ENCODE assay signal across 7 cellular contexts in genomic region chr14:102819790-102820330, GRCh38. TPM values are rescaled to one million over a fixed set of nuclear protein-coding genes. Genes with fewer than 3 reads are reported as not detected.
DNase-seq lines count a peak whose midpoint lies in the region; ATAC-seq and TF ChIP-seq lines count a peak whose summit lies in the region.

No MANE protein-coding gene starts in this region.

- H3K27me3 Mint-ChIP-seq in T-helper 17 cell, result no peaks in the 10 kb centered on the region

- no peaks in the 10 kb centered on the region for H3K36me3 ChIP-seq in mucosa of descending colon (ENCODE audit: low read depth)

- no peak overlapping the region for H3K4me3 ChIP-seq in mucosa of descending colon

- TF ChIP-seq CTCF in mucosa of descending colon (IDR thresholded peaks at IDR 0.05), result no peak

- H3K27ac Mint-ChIP-seq in T-helper 17 cell, result peak overlapping the region; percentile 93

- peak; percentile 9 for ATAC-seq in GM18909 (IDR thresholded peaks at IDR 0.05; ENCODE audit: poor library complexity, unreplicated experiment)
- peak; percentile 6 for ATAC-seq in HG02623 (IDR thresholded peaks at IDR 0.05; ENCODE audit: unreplicated experiment)
- ATAC-seq in T-helper 17 cell, result peak; percentile 35
- peak; percentile 31 for ATAC-seq in mucosa of descending colon
- ATAC-seq in HG03469 (IDR thresholded peaks at IDR 0.05; ENCODE audit: unreplicated experiment), result no peak

- peaks cover 53% of the 10 kb centered on the region for H3K4me1 Mint-ChIP-seq in T-helper 17 cell

- H3K9me3 ChIP-seq in T-helper 17 cell (ENCODE audit: control insufficient read depth, low read length, poor library complexity, severe bottlenecking), result no peaks in the 10 kb centered on the region
- H3K9me3 ChIP-seq in mucosa of descending colon, result no peaks in the 10 kb centered on the region

- intact Hi-C loops in mucosa of descending colon (cut with DNase I, micrococcal nuclease), result no loop called here

- DNase-seq in T-helper 17 cell (no peak), mucosa of descending colon (peak in 1 of 3 donors; percentile 50), DMS79 treated with DMSO at 0.1 percent for 48 hours (lab: John Stamatoyannopoulos, UW) (no peak), HPDE6-E6E7 (ENCODE audit: extremely low spot score) (no peak)

- peaks cover 11% of the 10 kb centered on the region for H3K36me3 Mint-ChIP-seq in T-helper 17 cell (ENCODE audit: low read depth)

- H3K4me3 Mint-ChIP-seq in T-helper 17 cell, result peak overlapping the region; percentile 89

- peaks cover 14% of the 10 kb centered on the region for H3K4me1 ChIP-seq in mucosa of descending colon (ENCODE audit: low read depth)

RNA-seq across cellular contexts. Expression of gene TRAF3, which starts 42.6 kb away (rescaled TPM):
- total RNA-seq in T-helper 17 cell, result 10 to 100 TPM; 47.8 to 54.4 TPM
- total RNA-seq in mucosa of descending colon, result 10 to 100 TPM; 20.9 to 36.0 (median 21.3) TPM
